In the genomic region with DNA sequence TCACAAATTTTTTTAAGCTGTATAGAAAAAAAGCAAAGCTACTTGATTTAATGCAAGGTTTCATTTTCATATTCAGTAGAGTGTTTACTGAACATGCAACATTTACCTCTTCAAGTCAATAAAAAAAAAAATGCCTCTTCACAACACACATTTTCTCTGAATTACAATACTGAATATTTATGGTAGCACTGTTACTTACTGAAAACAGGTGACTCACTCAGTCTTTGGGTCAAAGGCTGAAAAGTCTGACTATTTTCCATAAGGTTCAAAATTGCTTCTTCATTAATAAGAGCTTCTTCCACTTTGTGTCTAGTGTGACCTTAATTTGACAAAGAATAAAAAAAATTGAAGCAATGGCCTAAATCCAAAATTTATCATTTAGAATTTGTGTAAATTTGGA, we compare ENCODE assay signal across 19 cellular contexts.
"Had no signal": no experiment of that assay in that cellular context is flagged by ENCODE, and none has a peak within 500 bp of the region (broad histone marks: within the 10 kb centered on the region; RNA-seq: fewer than 3 reads in every experiment).

No MANE protein-coding gene starts in this region.

- ATAC-seq: activated CD4-positive, alpha-beta T cell treated with anti-CD3 and anti-CD28 coated beads for 36 hours; activated CD8-positive, alpha-beta memory T cell treated with anti-CD3 and anti-CD28 coated beads, Interleukin-2, amount 10 ng/mL, durations not matched to agents 7 days and 5 days; activated T-helper 17 cell treated with anti-CD3 and anti-CD28 coated beads, Interleukin-2, amount 50 U/mL, for 72 hours; left cardiac atrium; naive thymus-derived CD4-positive, alpha-beta T cell; stimulated activated memory B cell treated with anti-CD40 and anti-IgM and Interleukin-4, amounts not matched to agents 10 μg/mL and 1 μg/mL and 100 μg/mL, for 72 hours had no signal

- H3K36me3 ChIP-seq: neural progenitor cell had no signal

- H3K9ac ChIP-seq: neural progenitor cell had no signal

- H3K9me3 ChIP-seq: right atrium auricular region, testis had no signal

- H2AFZ ChIP-seq: neural progenitor cell had no signal

- H3K27me3 ChIP-seq: brain microvascular endothelial cell, neural progenitor cell, right atrium auricular region, testis had no signal

- DNase-seq: activated CD4-positive, alpha-beta memory T cell treated with anti-CD3 and anti-CD28 coated beads, Interleukin-2, amount 10 ng/mL, durations not matched to agents 7 days and 5 days; activated CD4-positive, alpha-beta T cell treated with anti-CD3 and anti-CD28 coated beads for 36 hours; activated CD8-positive, alpha-beta memory T cell treated with anti-CD3 and anti-CD28 coated beads, Interleukin-2, amount 10 ng/mL, durations not matched to agents 7 days and 5 days; activated naive CD4-positive, alpha-beta T cell treated with anti-CD3 and anti-CD28 coated beads for 36 hours; brain microvascular endothelial cell; central memory CD4-positive, alpha-beta T cell; erythroblast; left cardiac atrium; mesenchymal stem cell; naive thymus-derived CD4-positive, alpha-beta T cell; stimulated activated CD4-positive, alpha-beta T cell treated with anti-CD3 and anti-CD28 coated beads, Interleukin-15, amount 100 ng/mL, for 24 hours; stimulated activated CD4-positive, alpha-beta T cell treated with anti-CD3 and anti-CD28 coated beads, Interleukin-4, amount 100 ng/mL, for 24 hours; testis had no signal

- H3K4me3 ChIP-seq: coronary artery, neural progenitor cell, right atrium auricular region, testis had no signal

- H3K4me2 ChIP-seq: neural progenitor cell had no signal

- FAIRE-seq: TTC549 had no signal

- H3K4me1 ChIP-seq: neural progenitor cell, testis had no signal

- H3K27ac ChIP-seq: brain microvascular endothelial cell, coronary artery, neural progenitor cell, right atrium auricular region, testis had no signal
